Comparison of ENCODE assay signal across 15 cellular contexts in genomic region chr15:69082556-69082955, GRCh38.
DNase-seq lines count a peak whose midpoint lies in the region; ATAC-seq, FAIRE-seq and TF ChIP-seq lines count a peak whose summit lies in the region.
"Had no signal": no experiment of that assay in that cellular context is flagged by ENCODE, and none has a peak within 500 bp of the region (broad histone marks: within the 10 kb centered on the region; RNA-seq: fewer than 3 reads in every experiment).

No MANE protein-coding gene starts in this region.

- H3K27me3 ChIP-seq in adrenal gland: no peaks in the 10 kb centered on the region
- H3K27me3 ChIP-seq in right cardiac atrium (ENCODE audit: control insufficient read depth, insufficient read depth): no peaks in the 10 kb centered on the region
- H3K27me3 ChIP-seq in sigmoid colon: peaks cover 0 to 4% (median 0%) of the 10 kb centered on the region in 3 donors
- H3K27me3 ChIP-seq in small intestine (ENCODE audit: control insufficient read depth in 2 of 2, insufficient read depth in 2 of 2, low read length in 2 of 2): no peaks in the 10 kb centered on the region

- peak; percentile 73 for DNase-seq in COLO829 (ENCODE audit: low spot score)
- DNase-seq in adrenal gland: no peak
- no peak for DNase-seq in right cardiac atrium
- DNase-seq in sigmoid colon: no peak
- DNase-seq in activated T-helper 1 cell treated with anti-CD3 and anti-CD28 coated beads, Interleukin-12 subunit alpha, Interleukin-12 subunit beta, Interleukin-2, Interleukin-4 antibody, amounts not matched to agents 30 ng/mL and 10 ng/mL and 1 ng/mL, durations not matched to agents 14 hours and 24 hours and 36 hours (ENCODE audit: low spot score): no peak
- DNase-seq in small intestine: no peak
- DNase-seq in NCI-H510A (lab: John Stamatoyannopoulos, UW): no peak
- DNase-seq: activated T-cell treated with anti-CD3 and anti-CD28 coated beads, Interleukin-2, amount 50 U/mL, for 24 hours; amygdala; kidney; MM.1S; NCI-H2227 treated with DMSO at 0.1 percent for 48 hours; nephron progenitor cell; stimulated activated CD4-positive, alpha-beta T cell treated with anti-CD3 and anti-CD28 coated beads, Interleukin-15, amount 100 ng/mL, for 24 hours had no signal

- H3K9me3 ChIP-seq in adrenal gland (replicated peaks in 1 of 3): no peaks in the 10 kb centered on the region
- H3K9me3 ChIP-seq in right cardiac atrium (ENCODE audit: control insufficient read depth, low read length): no peaks in the 10 kb centered on the region
- H3K9me3 ChIP-seq in sigmoid colon: no peaks in the 10 kb centered on the region
- no peaks in the 10 kb centered on the region for H3K9me3 ChIP-seq in small intestine (ENCODE audit: control insufficient read depth, low read depth)

- TF ChIP-seq CTCF in adrenal gland (IDR thresholded peaks at IDR 0.05): no peak
- no peak for TF ChIP-seq CTCF in sigmoid colon (IDR thresholded peaks at IDR 0.05)

- H3K27me3 Mint-ChIP-seq in activated T-helper 1 cell treated with anti-CD3 and anti-CD28 coated beads, Interleukin-12 subunit alpha, Interleukin-12 subunit beta, Interleukin-2, Interleukin-4 antibody, amounts not matched to agents 30 ng/mL and 10 ng/mL and 1 ng/mL, durations not matched to agents 14 hours and 24 hours and 36 hours (ENCODE audit: insufficient read depth): peaks cover 19% of the 10 kb centered on the region

- WGBS in adrenal gland, 4 donors: 6 to 14% (median 8%) methylated on average over 3 of the region's 3 CpGs
- 35% methylated on average over 3 of the region's 3 CpGs for WGBS in right cardiac atrium
- WGBS in sigmoid colon, 2 donors: 60 to 62% methylated on average over 3 of the region's 3 CpGs
- 19 to 23% (median 20%) methylated on average over 3 of the region's 3 CpGs for WGBS in small intestine, 3 donors

- intact Hi-C loops in adrenal gland (cut with DNase I) (no loop called here), right cardiac atrium (cut with DNase I) (loop anchor here in 2 of 4 donors (5.0 to 10.0 kb wide), 2 partner anchors 80 to 82 kb away; partner anchors contain the start of gene GLCE (in 2 of the 2)), sigmoid colon (cut with DNase I) (no loop called here)
- intact Hi-C loops in activated T-helper 1 cell treated with anti-CD3 and anti-CD28 coated beads, Interleukin-12 subunit alpha, Interleukin-12 subunit beta, Interleukin-2, Interleukin-4 antibody, amounts not matched to agents 30 ng/mL and 10 ng/mL and 1 ng/mL, durations not matched to agents 14 hours and 24 hours and 36 hours (cut with micrococcal nuclease): no loop called here

- no peak overlapping the region for H3K27ac Mint-ChIP-seq in activated T-helper 1 cell treated with anti-CD3 and anti-CD28 coated beads, Interleukin-12 subunit alpha, Interleukin-12 subunit beta, Interleukin-2, Interleukin-4 antibody, amounts not matched to agents 30 ng/mL and 10 ng/mL and 1 ng/mL, durations not matched to agents 14 hours and 24 hours and 36 hours
- H3K27ac Mint-ChIP-seq: nephron progenitor cell had no signal

- no peaks in the 10 kb centered on the region for H3K36me3 ChIP-seq in adrenal gland (replicated peaks in 1 of 2)
- H3K36me3 ChIP-seq in sigmoid colon: no peaks in the 10 kb centered on the region
- no peaks in the 10 kb centered on the region for H3K36me3 ChIP-seq in small intestine (ENCODE audit: control insufficient read depth in 2 of 2, insufficient read depth in 2 of 2, low read length in 2 of 2)

- H3K36me3 Mint-ChIP-seq in activated T-helper 1 cell treated with anti-CD3 and anti-CD28 coated beads, Interleukin-12 subunit alpha, Interleukin-12 subunit beta, Interleukin-2, Interleukin-4 antibody, amounts not matched to agents 30 ng/mL and 10 ng/mL and 1 ng/mL, durations not matched to agents 14 hours and 24 hours and 36 hours (ENCODE audit: low read depth): no peaks in the 10 kb centered on the region

- H3K27ac ChIP-seq in adrenal gland (peak overlapping the region; percentile 73 to 86 (median 78)), right cardiac atrium (ENCODE audit: low read length) (no peak overlapping the region), sigmoid colon (peak overlapping the region; percentile 10 to 72 (median 64)), small intestine (ENCODE audit: low read depth in 1 of 2, low read length in 1 of 2) (no peak overlapping the region)

- ATAC-seq in right cardiac atrium (peak; percentile 20 to 64), GM19452 (IDR thresholded peaks at IDR 0.05; ENCODE audit: unreplicated experiment) (no peak)

- H3K4me1 Mint-ChIP-seq in activated T-helper 1 cell treated with anti-CD3 and anti-CD28 coated beads, Interleukin-12 subunit alpha, Interleukin-12 subunit beta, Interleukin-2, Interleukin-4 antibody, amounts not matched to agents 30 ng/mL and 10 ng/mL and 1 ng/mL, durations not matched to agents 14 hours and 24 hours and 36 hours (ENCODE audit: low read depth): no peaks in the 10 kb centered on the region

- FAIRE-seq in small intestine (lab: Jason Lieb, UNC): no peak
- FAIRE-seq: kidney had no signal

- no peaks in the 10 kb centered on the region for H3K9me3 Mint-ChIP-seq in activated T-helper 1 cell treated with anti-CD3 and anti-CD28 coated beads, Interleukin-12 subunit alpha, Interleukin-12 subunit beta, Interleukin-2, Interleukin-4 antibody, amounts not matched to agents 30 ng/mL and 10 ng/mL and 1 ng/mL, durations not matched to agents 14 hours and 24 hours and 36 hours
- H3K9me3 Mint-ChIP-seq: activated T-cell treated with anti-CD3 and anti-CD28 coated beads, Interleukin-2, amount 50 U/mL, for 24 hours had no signal

- H3K4me3 ChIP-seq in adrenal gland (no peak overlapping the region), right cardiac atrium (ENCODE audit: low read length) (no peak overlapping the region), sigmoid colon (no peak overlapping the region), small intestine (ENCODE audit: low read depth in 1 of 2, low read length in 2 of 2) (no peak overlapping the region)

- TF ChIP-seq POLR2A in adrenal gland (IDR thresholded peaks at IDR 0.05) (no peak), sigmoid colon (IDR thresholded peaks at IDR 0.05) (no peak)

- H3K4me1 ChIP-seq in adrenal gland (replicated peaks in 1 of 2): peaks cover 23 to 43% of the 10 kb centered on the region in 2 donors
- H3K4me1 ChIP-seq in right cardiac atrium (ENCODE audit: control insufficient read depth, insufficient read depth, low read length): peaks cover 17% of the 10 kb centered on the region
- H3K4me1 ChIP-seq in sigmoid colon: peaks cover 0 to 12% (median 2%) of the 10 kb centered on the region in 4 donors
- peaks cover 0 to 2% of the 10 kb centered on the region in 2 donors for H3K4me1 ChIP-seq in small intestine (ENCODE audit: control insufficient read depth in 2 of 2, insufficient read depth in 1 of 2, low read depth in 1 of 2, low read length in 1 of 2)

- no peak overlapping the region for H3K4me3 Mint-ChIP-seq in activated T-helper 1 cell treated with anti-CD3 and anti-CD28 coated beads, Interleukin-12 subunit alpha, Interleukin-12 subunit beta, Interleukin-2, Interleukin-4 antibody, amounts not matched to agents 30 ng/mL and 10 ng/mL and 1 ng/mL, durations not matched to agents 14 hours and 24 hours and 36 hours
- H3K4me3 Mint-ChIP-seq: activated T-cell treated with anti-CD3 and anti-CD28 coated beads, Interleukin-2, amount 50 U/mL, for 24 hours; nephron progenitor cell had no signal

- no peak for TF ChIP-seq EP300 in sigmoid colon (IDR thresholded peaks at IDR 0.05)

Comparison
In these comparisons a context has a peak if more than half of its experiments do, and no peak if none do; other contexts are left out.
1. H3K27ac ChIP-seq: peak in adrenal gland (5 of 5) and sigmoid colon (4 of 4); none in right cardiac atrium (single experiment) and small intestine (0 of 2).